In genomic region chr12:49974677-49975369, GRCh38 we compare ENCODE assay signal across 19 cellular contexts. TPM values are rescaled to one million over a fixed set of nuclear protein-coding genes. Genes with fewer than 3 reads are reported as not detected.
A peak's percentile ranks its signal among the peaks of the same experiment; 100 is the strongest.
DNase-seq lines count a peak whose midpoint lies in the region; ATAC-seq, FAIRE-seq and TF ChIP-seq lines count a peak whose summit lies in the region.
"Had no signal": no experiment of that assay in that cellular context is flagged by ENCODE, and none has a peak within 500 bp of the region (broad histone marks: within the 10 kb centered on the region; RNA-seq: fewer than 3 reads in every experiment).

No MANE protein-coding gene starts in this region.

- peaks cover 0 to 2% (median 0%) of the 10 kb centered on the region in 7 donors for H3K9me3 Mint-ChIP-seq in CD14-positive monocyte
- H3K9me3 Mint-ChIP-seq: stimulated activated naive CD8-positive, alpha-beta T cell treated with anti-CD3 and anti-CD28 coated beads, Interleukin-15, amount 100 ng/mL, for 72 hours had no signal

- peak overlapping the region in 4 of 7 donors; percentile 13 to 38 (median 18) for H3K27ac Mint-ChIP-seq in CD14-positive monocyte

- CTCF ChIA-PET in K562 (lab: Yijun Ruan, JAX; ENCODE audit: low intra/inter-chr PET ratio), result interaction anchor here (0.6 to 1.5 kb wide), 5 partner anchors 81 to 978 kb away, joined by 3 to 5 read pairs (median 4); no protein-coding TSS in a partner anchor

- H3K27me3 ChIP-seq in K562 (ENCODE audit: control insufficient read depth in 2 of 2, insufficient read depth in 2 of 2, low read length in 2 of 2) (peaks cover 18 to 44% of the 10 kb centered on the region in 2 experiments; a peak in 4 of 5 replicates), left ventricle myocardium inferior (ENCODE audit: low read depth) (peaks cover 52% of the 10 kb centered on the region), body of pancreas (no peaks in the 10 kb centered on the region)

- no peaks in the 10 kb centered on the region for H3K79me2 ChIP-seq in K562 (ENCODE audit: control insufficient read depth, insufficient read depth, low read length)

- 21% methylated on average over 8 of the region's 10 CpGs for whole genome bisulfite sequencing in K562 (ENCODE audit: insufficient coverage, low coverage, missing lambda C conversion rate)
- 49 to 50% methylated on average over 8 to 10 of the region's 10 CpGs for WGBS in body of pancreas, 2 donors

- H3K27me3 Mint-ChIP-seq in CD14-positive monocyte (ENCODE audit: low read depth in 3 of 3), result peaks cover 5 to 11% (median 5%) of the 10 kb centered on the region in 3 donors
- H3K27me3 Mint-ChIP-seq: stimulated activated naive CD8-positive, alpha-beta T cell treated with anti-CD3 and anti-CD28 coated beads, Interleukin-15, amount 100 ng/mL, for 72 hours had no signal

- TF ChIP-seq CTCF in CD14-positive monocyte (IDR thresholded peaks at IDR 0.05) (no peak), K562 (IDR thresholded peaks at IDR 0.05 in 2 of 3, conservative IDR thresholded peaks at IDR 0.05 in 1 of 3; ENCODE audit: insufficient read depth in 2 of 3, low read depth in 1 of 3, low read length in 3 of 3) (no peak), left ventricle myocardium inferior (IDR thresholded peaks at IDR 0.05; ENCODE audit: borderline replicate concordance) (no peak), body of pancreas (IDR thresholded peaks at IDR 0.05) (no peak)

- no peak for TF ChIP-seq POLR2A in K562 (conservative IDR thresholded peaks at IDR 0.05)
- TF ChIP-seq POLR2A in body of pancreas (IDR thresholded peaks at IDR 0.05), result no peak

- TF ChIP-seq EP300 in K562 (IDR thresholded peaks at IDR 0.05; ENCODE audit: low read length), result no peak

- in situ Hi-C loops in K562 (cut with MboI), result loop anchor here (5.0 kb wide), 1 partner anchor 92 kb away; no protein-coding TSS in a partner anchor

- no peak overlapping the region for H3K4me2 ChIP-seq in K562 (ENCODE audit: insufficient read depth, low read length)

- DNase-seq in CD14-positive monocyte (ENCODE audit: low spot score) (no peak), K562 (ENCODE audit: extremely low read depth in 1 of 4, low spot score in 3 of 4) (no peak), left ventricle myocardium inferior (no peak), putamen (ENCODE audit: low spot score) (peak; percentile 75), body of pancreas (no peak), SKM-1 (lab: John Stamatoyannopoulos, UW; ENCODE audit: unreplicated experiment) (no peak), iPS-NIHi11 (ENCODE audit: low spot score) (no peak)
- DNase-seq: NCI-H1436; NCI-H345; small intestine; stimulated activated naive CD8-positive, alpha-beta T cell treated with anti-CD3 and anti-CD28 coated beads, Interleukin-15, amount 100 ng/mL, for 72 hours had no signal

- peaks cover 36% of the 10 kb centered on the region for H3K4me1 Mint-ChIP-seq in CD14-positive monocyte
- H3K4me1 Mint-ChIP-seq: stimulated activated naive CD8-positive, alpha-beta T cell treated with anti-CD3 and anti-CD28 coated beads, Interleukin-15, amount 100 ng/mL, for 72 hours had no signal

- H3K4me1 ChIP-seq in K562 (replicated peaks in 1 of 2; ENCODE audit: control insufficient read depth in 2 of 2, insufficient read depth in 2 of 2, low read length in 2 of 2), result peaks cover 0 to 31% of the 10 kb centered on the region in 2 experiments; a peak in 2 of 5 replicates
- peaks cover 15% of the 10 kb centered on the region for H3K4me1 ChIP-seq in left ventricle myocardium inferior
- peaks cover 5% of the 10 kb centered on the region for H3K4me1 ChIP-seq in body of pancreas

- H3K4me3 Mint-ChIP-seq in CD14-positive monocyte, result peak overlapping the region in 1 of 2 donors; percentile 58
- H3K4me3 Mint-ChIP-seq: stimulated activated naive CD8-positive, alpha-beta T cell treated with anti-CD3 and anti-CD28 coated beads, Interleukin-15, amount 100 ng/mL, for 72 hours had no signal

- intact Hi-C loops in CD14-positive monocyte (cut with micrococcal nuclease) (no loop called here), K562 (cut with micrococcal nuclease) (no loop called here), left ventricle myocardium inferior (cut with micrococcal nuclease) (no loop called here), body of pancreas (cut with DNase I) (loop anchor here (5.0 kb wide), 1 partner anchor 87 kb away; no protein-coding TSS in a partner anchor)

- no peak overlapping the region for H2AFZ ChIP-seq in K562 (ENCODE audit: low read depth, low read length)

- H3K9me3 ChIP-seq in K562 (replicated peaks; ENCODE audit: control insufficient read depth, insufficient read depth, low read depth, low read length) (no peaks in the 10 kb centered on the region), left ventricle myocardium inferior (replicated peaks) (no peaks in the 10 kb centered on the region), body of pancreas (no peaks in the 10 kb centered on the region)

- H3K36me3 Mint-ChIP-seq in CD14-positive monocyte, result peaks cover 2 to 3% of the 10 kb centered on the region in 2 donors

- H3K27ac ChIP-seq in K562 (ENCODE audit: extremely low read depth, low read depth, low read length), result no peak overlapping the region
- peak overlapping the region; percentile 6 for H3K27ac ChIP-seq in left ventricle myocardium inferior (replicated peaks)
- H3K27ac ChIP-seq in body of pancreas, result no peak overlapping the region
- H3K27ac ChIP-seq: SK-N-MC, VCaP had no signal

- no peak for ATAC-seq in K562
- no peak for ATAC-seq in HG03460 (IDR thresholded peaks at IDR 0.05; ENCODE audit: unreplicated experiment)
- ATAC-seq in body of pancreas, result no peak
- ATAC-seq: stimulated activated naive CD8-positive, alpha-beta T cell treated with anti-CD3 and anti-CD28 coated beads, Interleukin-15, amount 100 ng/mL, for 72 hours had no signal

- no TSS peak for BruUV-seq in K562 (replicated peaks; lab: Mats Ljungman, UMichigan)

- H3K9me1 ChIP-seq in K562 (ENCODE audit: control insufficient read depth, insufficient read depth, low read length), result no peaks in the 10 kb centered on the region

- no peaks in the 10 kb centered on the region for H3K36me3 ChIP-seq in K562 (ENCODE audit: control insufficient read depth, insufficient read depth, low read length)
- H3K36me3 ChIP-seq in left ventricle myocardium inferior, result no peaks in the 10 kb centered on the region
- no peaks in the 10 kb centered on the region for H3K36me3 ChIP-seq in body of pancreas (replicated peaks in 1 of 2; ENCODE audit: insufficient read depth in 1 of 2, low read depth in 2 of 2)

- POLR2A ChIA-PET in K562 (lab: Yijun Ruan, JAX), result interaction anchor here (0.7 to 1.0 kb wide), 4 partner anchors 8 to 201 kb away, joined by 3 to 5 read pairs (median 4); no protein-coding TSS in a partner anchor

- H3K4me3 ChIP-seq in K562 (no peak overlapping the region), left ventricle myocardium inferior (no peak overlapping the region), body of pancreas (no peak overlapping the region)
- H3K4me3 ChIP-seq: SK-N-MC had no signal

- 0 out of 4 replicates have a peak overlapping the region, but pooled peaks of 1 of the 2 experiments have one; percentile 50 for H3K9ac ChIP-seq in K562 (ENCODE audit: insufficient read depth in 1 of 2, low read depth in 2 of 2, low read length in 2 of 2)

- peaks cover 13% of the 10 kb centered on the region for H4K20me1 ChIP-seq in K562 (replicated peaks; ENCODE audit: control insufficient read depth, insufficient read depth, low read length)

- no peak for TF ChIP-seq RAD21 in K562 (CRISPR knock-in tag; conservative IDR thresholded peaks at IDR 0.05 in 1 of 2, IDR thresholded peaks at IDR 0.05 in 1 of 2)

- no peak for FAIRE-seq in K562 (lab: Jason Lieb, UNC)
- FAIRE-seq: bronchial epithelial cell, H54, small intestine had no signal

RNA-seq across cellular contexts. Expression of gene AQP6, which starts 2.1 kb away (rescaled TPM):
- polyA plus RNA-seq in CD14-positive monocyte (not detected), K562 (2011; rRNA removed) (not detected in 2 replicates), K562 (2014; fragmentation: Illumina TruSeq; extraction: Trizol) (not detected in 2 replicates), K562 (2014; fragmentation: Nextera tagmentation; extraction: Ambion mirVana) (not detected), K562 (2014; rRNA removed) (0.12 TPM in 1 of 2 replicates, not detected in the other)
- 0.09 and 0.14 TPM in 2 replicates for total RNA-seq in K562 (2011; cell fraction: chromatin; rRNA removed; ENCODE audit: low replicate concordance)
- total RNA-seq in K562 (2011; cell fraction: nucleolus; rRNA removed), result not detected in 2 replicates
- total RNA-seq in K562 (2011; cell fraction: nucleoplasm; rRNA removed), result not detected in 2 replicates
- total RNA-seq in K562 (2014; rRNA removed) (0.05 TPM in 1 of 2 replicates, not detected in the other), K562 (2014; rRNA removed; fragmentation: Illumina TruSeq; extraction: Trizol) (not detected in 2 replicates), K562 (2015; rRNA removed; fragmentation: Illumina TruSeq; extraction: Trizol) (not detected in 2 replicates), K562 (2021) (not detected in 2 replicates), left ventricle myocardium inferior (not detected), body of pancreas (not detected)
- 0.01 TPM in 1 of 2 replicates, not detected in the other for polyA plus RNA-seq in K562 (2011; cell fraction: cytosol; rRNA removed)
- polyA plus RNA-seq in K562 (2011; cell fraction: nucleus; rRNA removed), result 0.17 TPM in 1 of 2 replicates, not detected in the other
- 0.04 TPM in 1 of 2 replicates, not detected in the other for polyA plus RNA-seq in K562 (2012)
- polyA minus RNA-seq in K562 (2011; rRNA and poly(A)+ RNA removed), result not detected in 2 replicates
- not detected in 2 replicates for polyA minus RNA-seq in K562 (2011; cell fraction: cytosol; rRNA and poly(A)+ RNA removed)
- polyA minus RNA-seq in K562 (2011; cell fraction: nucleus; rRNA and poly(A)+ RNA removed), result not detected in 2 replicates
- total RNA-seq: activated CD8-positive, alpha-beta memory T cell treated with anti-CD3 and anti-CD28 coated beads for 36 hours; bronchial epithelial cell; kidney epithelial cell had no signal
- polyA plus RNA-seq: neural cell had no signal

RNA-seq across cellular contexts. Expression of gene AQP5, which starts 13.2 kb away (rescaled TPM):
- polyA plus RNA-seq in CD14-positive monocyte (not detected), K562 (2011; rRNA removed) (not detected in 2 replicates), K562 (2014; fragmentation: Illumina TruSeq; extraction: Trizol) (not detected in 2 replicates), K562 (2014; fragmentation: Nextera tagmentation; extraction: Ambion mirVana) (not detected), K562 (2014; rRNA removed) (not detected in 2 replicates)
- total RNA-seq in K562 (2011; cell fraction: chromatin; rRNA removed; ENCODE audit: low replicate concordance), result not detected in 2 replicates
- not detected in 2 replicates for total RNA-seq in K562 (2011; cell fraction: nucleolus; rRNA removed)
- not detected in 2 replicates for total RNA-seq in K562 (2011; cell fraction: nucleoplasm; rRNA removed)
- total RNA-seq in K562 (2014; rRNA removed) (not detected in 2 replicates), K562 (2014; rRNA removed; fragmentation: Illumina TruSeq; extraction: Trizol) (not detected in 2 replicates), K562 (2015; rRNA removed; fragmentation: Illumina TruSeq; extraction: Trizol) (not detected in 2 replicates), K562 (2021) (not detected in 2 replicates), left ventricle myocardium inferior (0.41 TPM), body of pancreas (1 to 10 TPM; 1.3 to 2.1 TPM)
- polyA plus RNA-seq in K562 (2011; cell fraction: cytosol; rRNA removed), result not detected in 2 replicates
- polyA plus RNA-seq in K562 (2011; cell fraction: nucleus; rRNA removed), result not detected in 2 replicates
- polyA plus RNA-seq in K562 (2012), result not detected in 2 replicates
- not detected in 2 replicates for polyA minus RNA-seq in K562 (2011; rRNA and poly(A)+ RNA removed)
- not detected in 2 replicates for polyA minus RNA-seq in K562 (2011; cell fraction: cytosol; rRNA and poly(A)+ RNA removed)
- not detected in 2 replicates for polyA minus RNA-seq in K562 (2011; cell fraction: nucleus; rRNA and poly(A)+ RNA removed)
- total RNA-seq: activated CD8-positive, alpha-beta memory T cell treated with anti-CD3 and anti-CD28 coated beads for 36 hours; kidney epithelial cell had no signal
- polyA plus RNA-seq: neural cell had no signal

RNA-seq across cellular contexts. Expression of gene AQP2, which starts 24.3 kb away (rescaled TPM):
- not detected for polyA plus RNA-seq in CD14-positive monocyte
- total RNA-seq in K562 (2011; cell fraction: chromatin; rRNA removed; ENCODE audit: low replicate concordance), result not detected in 2 replicates
- not detected in 2 replicates for total RNA-seq in K562 (2011; cell fraction: nucleolus; rRNA removed)
- total RNA-seq in K562 (2011; cell fraction: nucleoplasm; rRNA removed), result not detected in 2 replicates
- not detected in 2 replicates for total RNA-seq in K562 (2014; rRNA removed)
- total RNA-seq in K562 (2014; rRNA removed; fragmentation: Illumina TruSeq; extraction: Trizol), result not detected in 2 replicates
- total RNA-seq in K562 (2015; rRNA removed; fragmentation: Illumina TruSeq; extraction: Trizol), result not detected in 2 replicates
- not detected in 2 replicates for total RNA-seq in K562 (2021)
- polyA plus RNA-seq in K562 (2011; rRNA removed), result not detected in 2 replicates
- polyA plus RNA-seq in K562 (2011; cell fraction: cytosol; rRNA removed), result not detected in 2 replicates
- polyA plus RNA-seq in K562 (2011; cell fraction: nucleus; rRNA removed), result not detected in 2 replicates
- not detected in 2 replicates for polyA plus RNA-seq in K562 (2012)
- not detected in 2 replicates for polyA plus RNA-seq in K562 (2014; fragmentation: Illumina TruSeq; extraction: Trizol)
- not detected for polyA plus RNA-seq in K562 (2014; fragmentation: Nextera tagmentation; extraction: Ambion mirVana)
- polyA plus RNA-seq in K562 (2014; rRNA removed), result not detected in 2 replicates
- polyA minus RNA-seq in K562 (2011; rRNA and poly(A)+ RNA removed), result not detected in 2 replicates
- not detected in 2 replicates for polyA minus RNA-seq in K562 (2011; cell fraction: cytosol; rRNA and poly(A)+ RNA removed)
- polyA minus RNA-seq in K562 (2011; cell fraction: nucleus; rRNA and poly(A)+ RNA removed), result not detected in 2 replicates
- not detected for total RNA-seq in left ventricle myocardium inferior
- total RNA-seq in body of pancreas, result not detected
- total RNA-seq: activated CD8-positive, alpha-beta memory T cell treated with anti-CD3 and anti-CD28 coated beads for 36 hours; bronchial epithelial cell; kidney epithelial cell had no signal
- polyA plus RNA-seq: neural cell, small intestine had no signal

RNA-seq across cellular contexts. Expression of gene RACGAP1, which starts 50.5 kb away (rescaled TPM):
- polyA plus RNA-seq in CD14-positive monocyte, result 1 to 10 TPM; 3.1 to 3.6 TPM
- total RNA-seq in K562 (2011; cell fraction: chromatin; rRNA removed; ENCODE audit: low replicate concordance), result 76.8 and 166 TPM in 2 replicates
- 53.0 and 66.8 TPM in 2 replicates for total RNA-seq in K562 (2011; cell fraction: nucleolus; rRNA removed)
- 66.9 and 71.0 TPM in 2 replicates for total RNA-seq in K562 (2011; cell fraction: nucleoplasm; rRNA removed)
- total RNA-seq in K562 (2014; rRNA removed), result 56.7 and 57.3 TPM in 2 replicates
- 85.1 and 93.6 TPM in 2 replicates for total RNA-seq in K562 (2014; rRNA removed; fragmentation: Illumina TruSeq; extraction: Trizol)
- total RNA-seq in K562 (2015; rRNA removed; fragmentation: Illumina TruSeq; extraction: Trizol), result 66.2 and 69.9 TPM in 2 replicates
- total RNA-seq in K562 (2021), result 86.2 and 88.6 TPM in 2 replicates
- 78.6 and 92.9 TPM in 2 replicates for polyA plus RNA-seq in K562 (2011; rRNA removed)
- 36.1 and 60.3 TPM in 2 replicates for polyA plus RNA-seq in K562 (2011; cell fraction: cytosol; rRNA removed)
- polyA plus RNA-seq in K562 (2011; cell fraction: nucleus; rRNA removed), result 75.1 and 97.6 TPM in 2 replicates
- 51.9 and 71.6 TPM in 2 replicates for polyA plus RNA-seq in K562 (2012)
- 79.7 and 80.0 TPM in 2 replicates for polyA plus RNA-seq in K562 (2014; fragmentation: Illumina TruSeq; extraction: Trizol)
- polyA plus RNA-seq in K562 (2014; fragmentation: Nextera tagmentation; extraction: Ambion mirVana), result 10 to 100 TPM; 56.4 to 71.8 TPM
- polyA plus RNA-seq in K562 (2014; rRNA removed), result 60.4 and 65.3 TPM in 2 replicates
- polyA minus RNA-seq in K562 (2011; rRNA and poly(A)+ RNA removed), result 172 and 188 TPM in 2 replicates
- 49.3 and 53.4 TPM in 2 replicates for polyA minus RNA-seq in K562 (2011; cell fraction: cytosol; rRNA and poly(A)+ RNA removed)
- 31.1 and 63.0 TPM in 2 replicates for polyA minus RNA-seq in K562 (2011; cell fraction: nucleus; rRNA and poly(A)+ RNA removed)
- 5.4 TPM for total RNA-seq in left ventricle myocardium inferior
- 1 to 10 TPM; 3.9 to 4.6 TPM for total RNA-seq in body of pancreas
